Comparison of ENCODE assay signal across 13 cellular contexts in the genomic region with DNA sequence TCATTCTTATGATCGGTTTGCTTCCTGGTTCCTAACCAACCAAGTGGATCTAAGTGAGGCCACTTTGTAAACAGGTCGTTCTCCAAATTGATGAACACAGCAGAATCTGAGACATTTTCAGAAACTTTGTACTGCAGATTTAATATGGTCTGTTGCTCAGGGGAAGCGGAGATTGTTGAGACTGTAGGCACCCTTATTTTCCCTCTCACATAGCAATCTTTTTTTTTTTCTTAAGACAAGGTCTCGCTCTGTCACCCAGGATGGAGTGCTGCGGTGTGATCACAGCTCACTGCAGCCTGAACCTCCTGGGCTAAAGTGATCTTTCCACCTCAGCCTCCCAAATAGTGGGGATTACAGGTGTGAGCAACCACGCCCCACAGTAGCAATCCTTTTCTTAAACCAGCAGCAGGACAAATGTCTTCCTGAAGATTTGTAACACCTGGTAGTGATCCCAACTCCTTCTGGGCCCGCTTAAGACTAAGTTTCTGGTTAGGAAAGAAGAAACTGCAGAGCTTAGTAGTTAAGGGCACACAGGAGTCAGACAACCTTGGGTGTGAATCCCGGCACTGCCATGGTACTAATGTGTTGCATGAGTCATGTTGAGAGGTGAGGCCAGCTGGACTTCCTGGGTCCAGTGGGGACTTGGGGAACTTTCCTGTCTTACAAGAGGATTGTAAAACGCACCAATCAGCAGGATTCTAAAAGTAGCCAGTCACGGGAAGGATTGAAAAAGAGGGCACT. TPM values are rescaled to one million over a fixed set of nuclear protein-coding genes. Genes with fewer than 3 reads are reported as not detected.
DNase-seq lines count a peak whose midpoint lies in the region; ATAC-seq and TF ChIP-seq lines count a peak whose summit lies in the region.
"Had no signal": no experiment of that assay in that cellular context is flagged by ENCODE, and none has a peak within 500 bp of the region (broad histone marks: within the 10 kb centered on the region; RNA-seq: fewer than 3 reads in every experiment).

No MANE protein-coding gene starts in this region.

- H3F3A ChIP-seq in smooth muscle cell (ENCODE audit: low read depth), result peaks cover 4% of the 10 kb centered on the region

- 90% methylated on average over 10 of the region's 10 CpGs for WGBS in smooth muscle cell (ENCODE audit: low lambda C conversion rate)

- DNase-seq in DMS53 (lab: John Stamatoyannopoulos, UW) (peak; percentile 19), DMS53 treated with DMSO at 0.1 percent for 48 hours (lab: John Stamatoyannopoulos, UW; ENCODE audit: unreplicated experiment) (no peak), RWPE1 (ENCODE audit: low spot score) (no peak), germinal center (ENCODE audit: low spot score) (peak; percentile 64), smooth muscle cell (lab: John Stamatoyannopoulos, UW; ENCODE audit: unreplicated experiment) (no peak), Right ventricle myocardium inferior (ENCODE audit: missing footprints) (no peak), NCI-H510A treated with DMSO at 0.1 percent for 48 hours (lab: John Stamatoyannopoulos, UW) (no peak)
- DNase-seq: 8988T; activated CD4-positive, alpha-beta T cell treated with anti-CD3 and anti-CD28 coated beads, Interleukin-2, amount 50 U/mL, for 48 hours; anterior cingulate cortex; posterior cingulate gyrus had no signal

- intact Hi-C loops in Right ventricle myocardium inferior (cut with DNase I), result loop anchor here (5.0 kb wide), 1 partner anchor 50 kb away; the partner anchor contains the start of gene EZR

- no peaks in the 10 kb centered on the region for H3K4me1 ChIP-seq in smooth muscle cell (ENCODE audit: low read depth)

- H3K9me3 ChIP-seq in smooth muscle cell (replicated peaks; ENCODE audit: low read depth), result no peaks in the 10 kb centered on the region
- H3K9me3 ChIP-seq: SJSA1 had no signal

- H3K27ac ChIP-seq in RWPE1 (peak overlapping the region; percentile 96), smooth muscle cell (ENCODE audit: low read depth) (peak overlapping the region; percentile 3)

- POLR2A ChIA-PET in RWPE1 (lab: Yijun Ruan, JAX; ENCODE audit: low non-redundant PET), result no interaction called here

- no peak overlapping the region for H3K4me2 ChIP-seq in smooth muscle cell

- H3K4me3 ChIP-seq in smooth muscle cell, result no peak overlapping the region
- H3K4me3 ChIP-seq: SJSA1 had no signal

- no peak overlapping the region for H3K9ac ChIP-seq in smooth muscle cell (ENCODE audit: low read depth)

- CTCF ChIA-PET in RWPE1 (lab: Yijun Ruan, JAX), result interaction anchor here (0.8 kb wide), 1 partner anchor 106 kb away, joined by 3 read pairs; no protein-coding TSS in a partner anchor

- TF ChIP-seq CTCF in RWPE1 (conservative IDR thresholded peaks at IDR 0.05; ENCODE audit: low read depth), result no peak
- no peak for TF ChIP-seq CTCF in smooth muscle cell (IDR thresholded peaks at IDR 0.05; ENCODE audit: borderline replicate concordance, insufficient read depth, poor library complexity, severe bottlenecking)

- H3K36me3 ChIP-seq in smooth muscle cell (ENCODE audit: low read depth), result no peaks in the 10 kb centered on the region
- H3K36me3 ChIP-seq: SJSA1 had no signal

- H2AFZ ChIP-seq in smooth muscle cell (ENCODE audit: low read depth), result no peak overlapping the region

- H4K20me1 ChIP-seq in smooth muscle cell (ENCODE audit: low read depth), result no peaks in the 10 kb centered on the region

- no peaks in the 10 kb centered on the region for H3K27me3 ChIP-seq in smooth muscle cell (ENCODE audit: low read depth)
- H3K27me3 ChIP-seq: SJSA1 had no signal

- H3K79me2 ChIP-seq in smooth muscle cell (ENCODE audit: low read depth), result no peaks in the 10 kb centered on the region

- ATAC-seq in Right ventricle myocardium inferior (no peak), GM19455 (IDR thresholded peaks at IDR 0.05; ENCODE audit: unreplicated experiment) (no peak)

RNA-seq across cellular contexts. Expression of gene EZR, which starts 48.4 kb away (rescaled TPM):
- total RNA-seq in smooth muscle cell (98.4 and 113 TPM in 2 replicates), Right ventricle myocardium inferior (203 TPM)
- polyA plus RNA-seq in smooth muscle cell, result 55.0 and 190 TPM in 2 replicates

Comparison
In these comparisons a context has a peak if more than half of its experiments do, and no peak if none do; other contexts are left out.
1. DNase-seq: peak in DMS53 (single experiment) and germinal center (single experiment); none in DMS53 treated with DMSO at 0.1 percent for 48 hours (single experiment), RWPE1 (single experiment), smooth muscle cell (single experiment), Right ventricle myocardium inferior (single experiment) and NCI-H510A treated with DMSO at 0.1 percent for 48 hours (single experiment).